Comparison of ENCODE assay signal across 28 cellular contexts in genomic region chr4:7275067-7275466, GRCh38.
"Had no signal": no experiment of that assay in that cellular context is flagged by ENCODE, and none has a peak within 500 bp of the region (broad histone marks: within the 10 kb centered on the region; RNA-seq: fewer than 3 reads in every experiment).

No MANE protein-coding gene starts in this region.

- H3K4me3 ChIP-seq: adrenal gland, ascending aorta, breast epithelium, coronary artery, dorsolateral prefrontal cortex, heart left ventricle had no signal

- H3K36me3 ChIP-seq: adrenal gland, ascending aorta, breast epithelium, heart left ventricle had no signal

- DNase-seq: activated CD4-positive, alpha-beta memory T cell treated with anti-CD3 and anti-CD28 coated beads for 36 hours; activated CD4-positive, alpha-beta T cell treated with anti-CD3 and anti-CD28 coated beads for 36 hours; activated CD4-positive, alpha-beta T cell treated with anti-CD3 and anti-CD28 coated beads, Interleukin-2, amount 10 ng/mL, durations not matched to agents 24 days and 14 days; activated CD4-positive, CD25-positive, alpha-beta regulatory T cell; activated CD4-positive, CD25-positive, alpha-beta regulatory T cell treated with anti-CD3 and anti-CD28 coated beads, Interleukin-2, amount 50 U/mL, for 72 hours; activated CD8-positive, alpha-beta memory T cell treated with anti-CD3 and anti-CD28 coated beads, Interleukin-2, amount 10 ng/mL, durations not matched to agents 7 days and 5 days; activated CD8-positive, alpha-beta memory T cell treated with anti-CD3 and anti-CD28 coated beads, Interleukin-2, amount 50 U/mL, for 4 hours; activated CD8-positive, alpha-beta T cell treated with anti-CD3 and anti-CD28 coated beads, Interleukin-2, amount 10 ng/mL, durations not matched to agents 7 days and 5 days; activated effector memory CD4-positive, alpha-beta T cell treated with anti-CD3 and anti-CD28 coated beads, Interleukin-2, amount 50 U/mL, for 16 hours; activated naive CD4-positive, alpha-beta T cell treated with anti-CD3 and anti-CD28 coated beads for 36 hours; activated naive CD8-positive, alpha-beta T cell treated with anti-CD3 and anti-CD28 coated beads for 36 hours; activated naive CD8-positive, alpha-beta T cell treated with anti-CD3 and anti-CD28 coated beads, Interleukin-2, amount 50 U/mL, for 24 hours; activated T-cell treated with anti-CD3 and anti-CD28 coated beads, Interleukin-2, amount 50 U/mL, for 1 hour; activated T-cell treated with anti-CD3 and anti-CD28 coated beads, Interleukin-2, amount 50 U/mL, for 48 hours; adrenal gland; amygdala; dorsolateral prefrontal cortex; effector memory CD4-positive, alpha-beta T cell; endodermal cell; foreskin fibroblast; glutamatergic neuron; T-helper 2 cell had no signal

- ATAC-seq: activated CD4-positive, alpha-beta T cell treated with anti-CD3 and anti-CD28 coated beads for 36 hours; activated CD8-positive, alpha-beta memory T cell treated with anti-CD3 and anti-CD28 coated beads, Interleukin-2, amount 10 ng/mL, durations not matched to agents 7 days and 5 days; activated CD8-positive, alpha-beta T cell treated with anti-CD3 and anti-CD28 coated beads, Interleukin-2, amount 10 ng/mL, durations not matched to agents 7 days and 5 days; activated naive CD8-positive, alpha-beta T cell treated with anti-CD3 and anti-CD28 coated beads, Interleukin-2, amount 50 U/mL, for 24 hours; esophagus mucosa; heart left ventricle had no signal

- H3K27me3 ChIP-seq: adrenal gland, ascending aorta, heart left ventricle had no signal

- FAIRE-seq: frontal cortex had no signal
